In genomic region chr1:220224033-220224432, GRCh38 we compare ENCODE assay signal across 19 cellular contexts.
"Had no signal": no experiment of that assay in that cellular context is flagged by ENCODE, and none has a peak within 500 bp of the region (broad histone marks: within the 10 kb centered on the region; RNA-seq: fewer than 3 reads in every experiment).

No MANE protein-coding gene starts in this region.

- H3K9me3 Mint-ChIP-seq: naive thymus-derived CD8-positive, alpha-beta T cell had no signal

- H3K27me3 Mint-ChIP-seq: activated CD8-positive, alpha-beta memory T cell treated with anti-CD3 and anti-CD28 coated beads, Interleukin-2, amount 10 ng/mL, durations not matched to agents 7 days and 5 days; activated naive CD8-positive, alpha-beta T cell; naive thymus-derived CD8-positive, alpha-beta T cell had no signal

- DNase-seq: activated CD4-positive, CD25-positive, alpha-beta regulatory T cell; activated CD8-positive, alpha-beta memory T cell treated with anti-CD3 and anti-CD28 coated beads, Interleukin-2, amount 10 ng/mL, durations not matched to agents 7 days and 5 days; activated effector memory CD4-positive, alpha-beta T cell treated with anti-CD3 and anti-CD28 coated beads, Interleukin-2, amount 50 U/mL, for 16 hours; activated T-cell treated with anti-CD3 and anti-CD28 coated beads, Interleukin-2, amount 50 U/mL, for 1 hour; anterior cingulate cortex; cortex of kidney; effector CD4-positive, alpha-beta T cell; left lung; mammary epithelial cell; naive thymus-derived CD8-positive, alpha-beta T cell; pancreas; substantia nigra; uterus had no signal

- FAIRE-seq: keratinocyte, pancreas had no signal

- H3K4me3 ChIP-seq: esophagus muscularis mucosa, hepatocyte, left lung, pancreas, tibial nerve, uterus had no signal

- H3K4me3 Mint-ChIP-seq: activated CD8-positive, alpha-beta memory T cell treated with anti-CD3 and anti-CD28 coated beads, Interleukin-2, amount 10 ng/mL, durations not matched to agents 7 days and 5 days; activated naive CD8-positive, alpha-beta T cell had no signal

- ATAC-seq: activated CD8-positive, alpha-beta memory T cell treated with anti-CD3 and anti-CD28 coated beads, Interleukin-2, amount 10 ng/mL, durations not matched to agents 7 days and 5 days; left lung; naive thymus-derived CD8-positive, alpha-beta T cell; pancreas; sciatic nerve had no signal

- H3K36me3 ChIP-seq: esophagus muscularis mucosa, pancreas, tibial nerve, uterus had no signal

- H3K27ac Mint-ChIP-seq: activated CD8-positive, alpha-beta memory T cell treated with anti-CD3 and anti-CD28 coated beads, Interleukin-2, amount 10 ng/mL, durations not matched to agents 7 days and 5 days; activated naive CD8-positive, alpha-beta T cell had no signal

- H3K27me3 ChIP-seq: esophagus muscularis mucosa, hepatocyte, left lung, pancreas, tibial nerve, uterus had no signal
